Comparison of ENCODE assay signal across 23 cellular contexts in the genomic region with DNA sequence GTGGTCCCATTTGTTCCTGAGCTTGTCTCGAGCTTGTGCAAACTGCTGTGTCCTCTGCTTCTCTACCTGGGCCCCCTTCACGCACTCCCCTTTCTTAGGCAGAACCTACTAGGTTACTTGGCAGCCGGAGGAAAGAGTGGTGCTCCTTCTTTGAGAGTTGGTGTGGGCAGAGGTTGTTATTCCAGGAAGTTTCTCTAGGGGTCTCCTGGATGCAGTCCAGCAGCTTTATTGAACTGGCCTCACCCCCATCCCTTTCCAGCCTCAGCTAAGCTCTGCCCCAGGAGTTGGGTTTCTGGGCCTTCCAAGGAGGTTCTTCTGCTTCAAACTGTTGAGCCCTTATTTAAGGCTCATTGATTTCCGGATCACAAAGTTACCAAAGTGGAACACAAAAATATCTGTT.
"Had no signal": no experiment of that assay in that cellular context is flagged by ENCODE, and none has a peak within 500 bp of the region (broad histone marks: within the 10 kb centered on the region; RNA-seq: fewer than 3 reads in every experiment).

No MANE protein-coding gene starts in this region.

- ATAC-seq: stimulated activated naive CD8-positive, alpha-beta T cell treated with anti-CD3 and anti-CD28 coated beads, Interleukin-15, amount 100 ng/mL, for 72 hours had no signal

- H3K9me3 ChIP-seq: left ventricle myocardium inferior, suprapubic skin, transverse colon, vagina had no signal

- H3K27me3 ChIP-seq: brain microvascular endothelial cell, dorsolateral prefrontal cortex, suprapubic skin, transverse colon, vagina had no signal

- DNase-seq: activated CD4-positive, alpha-beta T cell treated with anti-CD3 and anti-CD28 coated beads, Interleukin-2, amount 50 U/mL, for 1 hour; activated CD4-positive, CD25-positive, alpha-beta regulatory T cell treated with anti-CD3 and anti-CD28 coated beads, Interleukin-2, amount 50 U/mL, for 72 hours; activated CD8-positive, alpha-beta memory T cell treated with anti-CD3 and anti-CD28 coated beads for 24 hours; activated CD8-positive, alpha-beta memory T cell treated with anti-CD3 and anti-CD28 coated beads, Interleukin-2, amount 50 U/mL, for 48 hours; activated effector memory CD4-positive, alpha-beta T cell treated with Interleukin-2 at 50 U/mL for 16 hours; activated naive CD4-positive, alpha-beta T cell treated with anti-CD3 and anti-CD28 coated beads, Interleukin-2, amount 10 ng/mL, durations not matched to agents 7 days and 5 days; activated T-cell treated with anti-CD3 and anti-CD28 coated beads, Interleukin-2, amount 50 U/mL, for 48 hours; aorta; brain microvascular endothelial cell; central memory CD4-positive, alpha-beta T cell; dorsolateral prefrontal cortex; foreskin melanocyte; hypothalamus; kidney glomerular epithelial cell; left ventricle myocardium inferior; mammary epithelial cell; small intestine; stimulated activated CD4-positive, alpha-beta T cell treated with anti-CD3 and anti-CD28 coated beads, Interleukin-15, amount 100 ng/mL, for 24 hours; stimulated activated CD4-positive, alpha-beta T cell treated with anti-CD3 and anti-CD28 coated beads, Interleukin-2, amount 100 ng/mL, for 48 hours; stimulated activated naive CD8-positive, alpha-beta T cell treated with anti-CD3 and anti-CD28 coated beads, Interleukin-15, amount 100 ng/mL, for 72 hours; transverse colon had no signal

- H3K27me3 Mint-ChIP-seq: activated naive CD4-positive, alpha-beta T cell treated with anti-CD3 and anti-CD28 coated beads, Interleukin-2, amount 10 ng/mL, durations not matched to agents 7 days and 5 days; stimulated activated naive CD8-positive, alpha-beta T cell treated with anti-CD3 and anti-CD28 coated beads, Interleukin-15, amount 100 ng/mL, for 72 hours had no signal

- H3K9me3 Mint-ChIP-seq: activated naive CD4-positive, alpha-beta T cell treated with anti-CD3 and anti-CD28 coated beads, Interleukin-2, amount 10 ng/mL, durations not matched to agents 7 days and 5 days had no signal

- H3K4me3 Mint-ChIP-seq: activated naive CD4-positive, alpha-beta T cell treated with anti-CD3 and anti-CD28 coated beads, Interleukin-2, amount 10 ng/mL, durations not matched to agents 7 days and 5 days; stimulated activated naive CD8-positive, alpha-beta T cell treated with anti-CD3 and anti-CD28 coated beads, Interleukin-15, amount 100 ng/mL, for 72 hours had no signal

- H3K27ac ChIP-seq: brain microvascular endothelial cell, dorsolateral prefrontal cortex, left ventricle myocardium inferior, suprapubic skin, transverse colon, vagina had no signal

- H3K27ac Mint-ChIP-seq: activated naive CD4-positive, alpha-beta T cell treated with anti-CD3 and anti-CD28 coated beads, Interleukin-2, amount 10 ng/mL, durations not matched to agents 7 days and 5 days; stimulated activated naive CD8-positive, alpha-beta T cell treated with anti-CD3 and anti-CD28 coated beads, Interleukin-15, amount 100 ng/mL, for 72 hours had no signal

- H3K4me3 ChIP-seq: dorsolateral prefrontal cortex, left ventricle myocardium inferior, suprapubic skin, transverse colon, vagina had no signal

- H3K4me1 ChIP-seq: suprapubic skin had no signal

- H3K4me1 Mint-ChIP-seq: activated naive CD4-positive, alpha-beta T cell treated with anti-CD3 and anti-CD28 coated beads, Interleukin-2, amount 10 ng/mL, durations not matched to agents 7 days and 5 days; stimulated activated naive CD8-positive, alpha-beta T cell treated with anti-CD3 and anti-CD28 coated beads, Interleukin-15, amount 100 ng/mL, for 72 hours had no signal
